Comparison of ENCODE assay signal across 7 cellular contexts in the genomic region with DNA sequence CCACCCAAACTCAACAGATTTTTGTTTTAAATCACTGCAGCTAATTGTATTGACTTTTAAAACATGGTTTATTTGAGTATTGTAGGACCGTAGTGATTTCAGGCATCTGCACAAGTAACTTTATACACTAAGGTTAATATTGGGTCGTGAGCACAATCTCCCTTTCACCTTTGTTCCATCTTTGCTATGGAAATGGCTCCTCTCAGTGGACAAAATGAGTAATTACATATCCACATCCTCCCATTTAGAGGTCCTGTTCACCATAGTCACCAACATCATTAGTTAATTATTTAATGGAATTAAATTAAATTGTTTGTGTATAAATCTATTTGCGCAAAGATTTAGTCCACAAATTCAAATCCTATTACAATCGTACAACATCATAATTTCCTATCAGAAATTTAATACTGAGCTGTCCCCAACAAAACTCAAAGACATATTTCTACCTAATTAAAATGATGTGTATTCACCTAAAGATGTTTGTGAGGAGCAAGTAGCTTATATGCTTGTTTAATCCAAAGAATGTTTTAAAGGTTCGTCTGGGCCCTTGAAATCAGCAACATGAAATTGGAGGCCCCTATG.
DNase-seq lines count a peak whose midpoint lies in the region; ATAC-seq and TF ChIP-seq lines count a peak whose summit lies in the region.

No MANE protein-coding gene starts in this region.

- H3K4me1 ChIP-seq in OCI-LY7 (ENCODE audit: insufficient read depth, low read length, poor library complexity, severe bottlenecking), result no peaks in the 10 kb centered on the region

- intact Hi-C loops in OCI-LY7 (cut with micrococcal nuclease; ENCODE audit: unreplicated experiment), result loop anchor here (1.0 to 10.0 kb wide), 3 partner anchors 840 to 910 kb away; no protein-coding TSS in a partner anchor

- no TSS peak for BruUV-seq in OCI-LY7 (replicated peaks; lab: Mats Ljungman, UMichigan)

- CTCF ChIA-PET in OCI-LY7 (lab: Charles Lee; ENCODE audit: unreplicated experiment), result interaction anchor here (0.5 kb wide), 1 partner anchor 282 kb away, joined by 9 read pairs; no protein-coding TSS in a partner anchor

- POLR2A ChIA-PET in OCI-LY7 (lab: Charles Lee), result no interaction called here

- no peak overlapping the region for H3K27ac ChIP-seq in OCI-LY7 (ENCODE audit: low read depth, low read length, poor library complexity, severe bottlenecking)

- TF ChIP-seq CTCF in OCI-LY7 (conservative IDR thresholded peaks at IDR 0.05; ENCODE audit: low read length), result peak; percentile 88

- no peaks in the 10 kb centered on the region for H3K79me2 ChIP-seq in OCI-LY7 (ENCODE audit: insufficient read depth, low read depth, low read length)

- H3K4me3 ChIP-seq in OCI-LY7 (ENCODE audit: low read depth, low read length, poor library complexity, severe bottlenecking), result no peak overlapping the region

- DNase-seq in GM03348 (ENCODE audit: low spot score) (peak; percentile 78), OCI-LY7 (ENCODE audit: low spot score) (peak; percentile 46), dermis microvascular lymphatic vessel endothelial cell (ENCODE audit: low read depth in 2 of 2) (peak; percentile 48 to 54), lung microvascular endothelial cell (ENCODE audit: low read depth in 2 of 2) (peak; percentile 57 to 79)
- no peak for DNase-seq in activated T-cell treated with anti-CD3 and anti-CD28 coated beads, Interleukin-2, amount 50 U/mL, for 48 hours

- H4K20me1 ChIP-seq in OCI-LY7 (ENCODE audit: insufficient read depth, low read length), result no peaks in the 10 kb centered on the region

- peak; percentile 69 for ATAC-seq in HG03135 (IDR thresholded peaks at IDR 0.05; ENCODE audit: unreplicated experiment)
- no peak for ATAC-seq in GM19455 (IDR thresholded peaks at IDR 0.05; ENCODE audit: unreplicated experiment)

- no peak overlapping the region for H2AFZ ChIP-seq in OCI-LY7 (ENCODE audit: low read length)

- H3K9me2 ChIP-seq in OCI-LY7 (ENCODE audit: insufficient read depth, low read length), result no peaks in the 10 kb centered on the region

- no peaks in the 10 kb centered on the region for H3K36me3 ChIP-seq in OCI-LY7 (ENCODE audit: insufficient read depth, low read length)

- no peaks in the 10 kb centered on the region for H3K9me3 ChIP-seq in OCI-LY7 (ENCODE audit: low read length)

- no peak overlapping the region for H3K4me2 ChIP-seq in OCI-LY7 (ENCODE audit: low read length)

Comparison
In these comparisons a context has a peak if more than half of its experiments do, and no peak if none do; other contexts are left out.
1. DNase-seq: peak in GM03348 (single experiment), OCI-LY7 (single experiment), dermis microvascular lymphatic vessel endothelial cell (2 of 2) and lung microvascular endothelial cell (2 of 2); none in activated T-cell treated with anti-CD3 and anti-CD28 coated beads, Interleukin-2, amount 50 U/mL, for 48 hours (0 of 2).